In genomic region chr18:24022141-24022540, GRCh38 we compare ENCODE assay signal across 11 cellular contexts. TPM values are rescaled to one million over a fixed set of nuclear protein-coding genes. Genes with fewer than 3 reads are reported as not detected.
DNase-seq lines count a peak whose midpoint lies in the region; ATAC-seq and TF ChIP-seq lines count a peak whose summit lies in the region.
"Had no signal": no experiment of that assay in that cellular context is flagged by ENCODE, and none has a peak within 500 bp of the region (broad histone marks: within the 10 kb centered on the region; RNA-seq: fewer than 3 reads in every experiment).

No MANE protein-coding gene starts in this region.

- intact Hi-C loops in activated CD8-positive, alpha-beta T cell treated with anti-CD3 and anti-CD28 coated beads for 36 hours (cut with micrococcal nuclease), result no loop called here

- H3K4me3 Mint-ChIP-seq in activated CD8-positive, alpha-beta T cell treated with anti-CD3 and anti-CD28 coated beads for 36 hours, result no peak overlapping the region
- no peak overlapping the region for H3K4me3 Mint-ChIP-seq in activated CD8-positive, alpha-beta T cell treated with anti-CD3 and anti-CD28 coated beads, Interleukin-2, amount 10 ng/mL, durations not matched to agents 7 days and 5 days
- no peak overlapping the region for H3K4me3 Mint-ChIP-seq in stimulated activated memory B cell treated with anti-CD40 and anti-IgM and Interleukin-4, amounts not matched to agents 10 μg/mL and 1 μg/mL and 100 μg/mL, for 72 hours

- H3K36me3 Mint-ChIP-seq in activated CD8-positive, alpha-beta T cell treated with anti-CD3 and anti-CD28 coated beads for 36 hours (ENCODE audit: low read depth), result peaks cover 50% of the 10 kb centered on the region
- peaks cover 79% of the 10 kb centered on the region for H3K36me3 Mint-ChIP-seq in activated CD8-positive, alpha-beta T cell treated with anti-CD3 and anti-CD28 coated beads, Interleukin-2, amount 10 ng/mL, durations not matched to agents 7 days and 5 days (ENCODE audit: low read depth)
- peaks cover 33% of the 10 kb centered on the region for H3K36me3 Mint-ChIP-seq in stimulated activated memory B cell treated with anti-CD40 and anti-IgM and Interleukin-4, amounts not matched to agents 10 μg/mL and 1 μg/mL and 100 μg/mL, for 72 hours

- no peaks in the 10 kb centered on the region for H3K27me3 Mint-ChIP-seq in activated CD8-positive, alpha-beta T cell treated with anti-CD3 and anti-CD28 coated beads for 36 hours
- H3K27me3 Mint-ChIP-seq in activated CD8-positive, alpha-beta T cell treated with anti-CD3 and anti-CD28 coated beads, Interleukin-2, amount 10 ng/mL, durations not matched to agents 7 days and 5 days (ENCODE audit: low read depth), result no peaks in the 10 kb centered on the region
- H3K27me3 Mint-ChIP-seq in stimulated activated memory B cell treated with anti-CD40 and anti-IgM and Interleukin-4, amounts not matched to agents 10 μg/mL and 1 μg/mL and 100 μg/mL, for 72 hours, result no peaks in the 10 kb centered on the region

- peaks cover 94% of the 10 kb centered on the region for H3K4me1 Mint-ChIP-seq in activated CD8-positive, alpha-beta T cell treated with anti-CD3 and anti-CD28 coated beads for 36 hours (ENCODE audit: low read depth)
- H3K4me1 Mint-ChIP-seq in activated CD8-positive, alpha-beta T cell treated with anti-CD3 and anti-CD28 coated beads, Interleukin-2, amount 10 ng/mL, durations not matched to agents 7 days and 5 days (ENCODE audit: low read depth), result peaks cover 95% of the 10 kb centered on the region
- peaks cover 79% of the 10 kb centered on the region for H3K4me1 Mint-ChIP-seq in stimulated activated memory B cell treated with anti-CD40 and anti-IgM and Interleukin-4, amounts not matched to agents 10 μg/mL and 1 μg/mL and 100 μg/mL, for 72 hours

- no peaks in the 10 kb centered on the region for H3K9me3 Mint-ChIP-seq in activated CD8-positive, alpha-beta T cell treated with anti-CD3 and anti-CD28 coated beads for 36 hours
- H3K9me3 Mint-ChIP-seq in activated CD8-positive, alpha-beta T cell treated with anti-CD3 and anti-CD28 coated beads, Interleukin-2, amount 10 ng/mL, durations not matched to agents 7 days and 5 days (ENCODE audit: insufficient read depth), result no peaks in the 10 kb centered on the region
- no peaks in the 10 kb centered on the region for H3K9me3 Mint-ChIP-seq in stimulated activated memory B cell treated with anti-CD40 and anti-IgM and Interleukin-4, amounts not matched to agents 10 μg/mL and 1 μg/mL and 100 μg/mL, for 72 hours

- no peak for TF ChIP-seq CTCF in activated CD8-positive, alpha-beta T cell treated with anti-CD3 and anti-CD28 coated beads for 36 hours (IDR thresholded peaks at IDR 0.05)
- no peak for TF ChIP-seq CTCF in choroid plexus epithelial cell (conservative IDR thresholded peaks at IDR 0.05; ENCODE audit: low read depth, low read length)

- ATAC-seq in activated CD8-positive, alpha-beta T cell treated with anti-CD3 and anti-CD28 coated beads for 36 hours, result no peak
- no peak for ATAC-seq in activated CD8-positive, alpha-beta T cell treated with anti-CD3 and anti-CD28 coated beads, Interleukin-2, amount 10 ng/mL, durations not matched to agents 7 days and 5 days
- no peak for ATAC-seq in stimulated activated memory B cell treated with anti-CD40 and anti-IgM and Interleukin-4, amounts not matched to agents 10 μg/mL and 1 μg/mL and 100 μg/mL, for 72 hours
- no peak for ATAC-seq in GM19328 (IDR thresholded peaks at IDR 0.05; ENCODE audit: unreplicated experiment)
- ATAC-seq: Panc1 had no signal

- H3K4me3 ChIP-seq in choroid plexus epithelial cell (ENCODE audit: low read depth, low read length), result no peak overlapping the region

- CTCF ChIA-PET in activated CD8-positive, alpha-beta T cell treated with anti-CD3 and anti-CD28 coated beads for 36 hours (lab: Charles Lee), result interaction anchor here (1.0 to 1.8 kb wide), 4 partner anchors 11 to 98 kb away, joined by 3 to 5 read pairs (median 4); no protein-coding TSS in a partner anchor
- CTCF ChIA-PET in activated CD8-positive, alpha-beta T cell treated with anti-CD3 and anti-CD28 coated beads, Interleukin-2, amount 10 ng/mL, durations not matched to agents 7 days and 5 days (lab: Charles Lee), result interaction anchor here (1.4 to 1.7 kb wide), 2 partner anchors 11 to 93 kb away, joined by 3 to 4 read pairs; no protein-coding TSS in a partner anchor

- DNase-seq in activated CD8-positive, alpha-beta T cell treated with anti-CD3 and anti-CD28 coated beads for 36 hours, result no peak
- no peak for DNase-seq in activated CD8-positive, alpha-beta T cell treated with anti-CD3 and anti-CD28 coated beads, Interleukin-2, amount 10 ng/mL, durations not matched to agents 7 days and 5 days
- peak; percentile 20 for DNase-seq in OCI-M1 (lab: John Stamatoyannopoulos, UW)
- DNase-seq in choroid plexus epithelial cell (ENCODE audit: low read depth), result peak; percentile 67
- DNase-seq in NCI-H82 treated with DMSO at 0.1 percent for 48 hours (lab: John Stamatoyannopoulos, UW; ENCODE audit: unreplicated experiment), result no peak
- no peak for DNase-seq in NCI-H345 treated with DMSO at 0.1 percent for 48 hours (lab: John Stamatoyannopoulos, UW; ENCODE audit: unreplicated experiment)
- DNase-seq: amygdala, NCI-H2029 had no signal

- peak overlapping the region; percentile 80 for H3K27ac Mint-ChIP-seq in activated CD8-positive, alpha-beta T cell treated with anti-CD3 and anti-CD28 coated beads for 36 hours
- H3K27ac Mint-ChIP-seq in activated CD8-positive, alpha-beta T cell treated with anti-CD3 and anti-CD28 coated beads, Interleukin-2, amount 10 ng/mL, durations not matched to agents 7 days and 5 days, result no peak overlapping the region
- H3K27ac Mint-ChIP-seq in stimulated activated memory B cell treated with anti-CD40 and anti-IgM and Interleukin-4, amounts not matched to agents 10 μg/mL and 1 μg/mL and 100 μg/mL, for 72 hours, result peak overlapping the region; percentile 93

- POLR2A ChIA-PET in activated CD8-positive, alpha-beta T cell treated with anti-CD3 and anti-CD28 coated beads for 36 hours (lab: Charles Lee), result interaction anchor here (1.1 to 1.5 kb wide), 3 partner anchors 21 to 51 kb away, joined by 3 to 6 read pairs (median 5); no protein-coding TSS in a partner anchor
- POLR2A ChIA-PET in activated CD8-positive, alpha-beta T cell treated with anti-CD3 and anti-CD28 coated beads, Interleukin-2, amount 10 ng/mL, durations not matched to agents 7 days and 5 days (lab: Charles Lee), result no interaction called here

RNA-seq across cellular contexts. Expression of gene TTC39C, which starts 7.6 kb away (rescaled TPM):
- 10 to 100 TPM; 37.9 to 43.0 TPM for total RNA-seq in activated CD8-positive, alpha-beta T cell treated with anti-CD3 and anti-CD28 coated beads for 36 hours
- 10 to 100 TPM; 71.5 to 72.2 TPM for total RNA-seq in activated CD8-positive, alpha-beta T cell treated with anti-CD3 and anti-CD28 coated beads, Interleukin-2, amount 10 ng/mL, durations not matched to agents 7 days and 5 days

Comparison
In these comparisons a context has a peak if more than half of its experiments do, and no peak if none do; other contexts are left out.
1. DNase-seq: peak in OCI-M1 (single experiment) and choroid plexus epithelial cell (single experiment); none in activated CD8-positive, alpha-beta T cell treated with anti-CD3 and anti-CD28 coated beads for 36 hours (single experiment), activated CD8-positive, alpha-beta T cell treated with anti-CD3 and anti-CD28 coated beads, Interleukin-2, amount 10 ng/mL, durations not matched to agents 7 days and 5 days (single experiment), NCI-H82 treated with DMSO at 0.1 percent for 48 hours (single experiment) and NCI-H345 treated with DMSO at 0.1 percent for 48 hours (single experiment).